Comparison of ENCODE assay signal across 11 cellular contexts in genomic region chr7:40437498-40437897, GRCh38.
DNase-seq lines count a peak whose midpoint lies in the region; ATAC-seq and TF ChIP-seq lines count a peak whose summit lies in the region.
"Had no signal": no experiment of that assay in that cellular context is flagged by ENCODE, and none has a peak within 500 bp of the region (broad histone marks: within the 10 kb centered on the region; RNA-seq: fewer than 3 reads in every experiment).

No MANE protein-coding gene starts in this region.

- 0% methylated on average over 1 of the region's 1 CpG for WGBS in mammary epithelial cell (ENCODE audit: low coverage, missing lambda C conversion rate)

- peaks cover 7 to 9% of the 10 kb centered on the region in 2 donors for H3K9me3 Mint-ChIP-seq in activated T-cell treated with anti-CD3 and anti-CD28 coated beads, Interleukin-2, amount 50 U/mL, for 72 hours

- no peak overlapping the region for H3K27ac Mint-ChIP-seq in activated T-cell treated with anti-CD3 and anti-CD28 coated beads, Interleukin-2, amount 50 U/mL, for 72 hours

- BruUV-seq in mammary epithelial cell (replicated peaks; lab: Mats Ljungman, UMichigan) (no TSS peak), OCI-LY7 (replicated peaks; lab: Mats Ljungman, UMichigan) (no TSS peak)

- intact Hi-C loops in mammary epithelial cell (cut with micrococcal nuclease) (no loop called here), left lung (cut with DNase I) (no loop called here), OCI-LY7 (cut with micrococcal nuclease; ENCODE audit: unreplicated experiment) (no loop called here)

- ATAC-seq in left lung = peak; percentile 36
- ATAC-seq in activated T-cell treated with anti-CD3 and anti-CD28 coated beads, Interleukin-2, amount 50 U/mL, for 72 hours (replicated peaks in 1 of 2) = no peak
- ATAC-seq in omental fat pad (ENCODE audit: low FRiP score) = no peak

- dilution Hi-C loops in mammary epithelial cell (cut with HindIII; ENCODE audit: low sequenced_read_pairs) = no loop called here

- DNase-seq in A172 (ENCODE audit: low spot score) = peak; percentile 99
- DNase-seq in HS-27A (ENCODE audit: low read depth) = peak; percentile 61
- peak; percentile 87 for DNase-seq in mammary epithelial cell
- DNase-seq in left lung = no peak
- DNase-seq in activated T-cell treated with anti-CD3 and anti-CD28 coated beads, Interleukin-2, amount 50 U/mL, for 72 hours = no peak
- DNase-seq in OCI-LY7 (ENCODE audit: low spot score) = no peak
- no peak for DNase-seq in NK-92 treated with Interleukin-12 subunit alpha and Interleukin-12 subunit beta, amount 100 ng/mL, for 24 hours (lab: John Stamatoyannopoulos, UW)
- DNase-seq in omental fat pad (ENCODE audit: low spot score) = no peak
- DNase-seq: effector memory CD4-positive, alpha-beta T cell; stimulated activated CD4-positive, alpha-beta T cell treated with anti-CD3 and anti-CD28 coated beads, Interleukin-4, amount 100 ng/mL, for 1 hour had no signal

- in situ Hi-C loops in mammary epithelial cell (cut with MboI; ENCODE audit: low sequenced_read_pairs in 2 of 2) = no loop called here

- POLR2A ChIA-PET in OCI-LY7 (lab: Charles Lee) = no interaction called here

- H3K27ac ChIP-seq in mammary epithelial cell (ENCODE audit: insufficient read depth, low read depth, low read length) (peak overlapping the region; percentile 50), left lung (no peak overlapping the region), OCI-LY7 (ENCODE audit: low read depth, low read length, poor library complexity, severe bottlenecking) (no peak overlapping the region)
- H3K27ac ChIP-seq: BLaER1 had no signal

- no peak overlapping the region for H3K4me3 ChIP-seq in mammary epithelial cell (replicated peaks in 1 of 3; ENCODE audit: insufficient read depth in 1 of 3, low read depth in 2 of 3, low read length in 3 of 3)
- H3K4me3 ChIP-seq in left lung = no peak overlapping the region
- no peak overlapping the region for H3K4me3 ChIP-seq in OCI-LY7 (ENCODE audit: low read depth, low read length, poor library complexity, severe bottlenecking)
- H3K4me3 ChIP-seq: BLaER1 had no signal

- H3K27me3 ChIP-seq in mammary epithelial cell (ENCODE audit: insufficient read depth, low read length) (no peaks in the 10 kb centered on the region), left lung (no peaks in the 10 kb centered on the region)
- H3K27me3 ChIP-seq: BLaER1 had no signal

- H3K36me3 Mint-ChIP-seq in activated T-cell treated with anti-CD3 and anti-CD28 coated beads, Interleukin-2, amount 50 U/mL, for 72 hours (ENCODE audit: insufficient read depth in 2 of 2) = peaks cover 0 to 3% of the 10 kb centered on the region in 2 donors

- peak overlapping the region; percentile 51 for H2AFZ ChIP-seq in mammary epithelial cell (ENCODE audit: low read depth, low read length)
- H2AFZ ChIP-seq in OCI-LY7 (ENCODE audit: low read length) = no peak overlapping the region

- CTCF ChIA-PET in mammary epithelial cell (lab: Charles Lee; ENCODE audit: low non-redundant PET) (no interaction called here), OCI-LY7 (lab: Charles Lee; ENCODE audit: unreplicated experiment) (no interaction called here)

- H3K36me3 ChIP-seq in mammary epithelial cell (ENCODE audit: insufficient read depth, low read length) = no peaks in the 10 kb centered on the region
- no peaks in the 10 kb centered on the region for H3K36me3 ChIP-seq in left lung
- H3K36me3 ChIP-seq in OCI-LY7 (ENCODE audit: insufficient read depth, low read length) = no peaks in the 10 kb centered on the region
- H3K36me3 ChIP-seq: BLaER1 had no signal

- H3K4me2 ChIP-seq in mammary epithelial cell (ENCODE audit: insufficient read depth, low read depth, low read length) (peak overlapping the region; percentile 50), OCI-LY7 (ENCODE audit: low read length) (no peak overlapping the region)
- H3K4me2 ChIP-seq: BLaER1 had no signal

- H3K4me1 Mint-ChIP-seq in activated T-cell treated with anti-CD3 and anti-CD28 coated beads, Interleukin-2, amount 50 U/mL, for 72 hours (ENCODE audit: low read depth) = no peaks in the 10 kb centered on the region

- TF ChIP-seq CTCF in mammary epithelial cell (conservative IDR thresholded peaks at IDR 0.05 in 1 of 2, IDR thresholded peaks at IDR 0.05 in 1 of 2; ENCODE audit: extremely low read depth in 1 of 2, insufficient read depth in 1 of 2, low read depth in 1 of 2, low read length in 2 of 2) = no peak
- no peak for TF ChIP-seq CTCF in left lung (IDR thresholded peaks at IDR 0.05)
- TF ChIP-seq CTCF in OCI-LY7 (conservative IDR thresholded peaks at IDR 0.05; ENCODE audit: low read length) = no peak
- TF ChIP-seq CTCF in omental fat pad (IDR thresholded peaks at IDR 0.05) = no peak

- H3K4me3 Mint-ChIP-seq in activated T-cell treated with anti-CD3 and anti-CD28 coated beads, Interleukin-2, amount 50 U/mL, for 72 hours = no peak overlapping the region

- H3K9me3 ChIP-seq in mammary epithelial cell (replicated peaks; ENCODE audit: insufficient read depth, low read length) = peaks cover 4% of the 10 kb centered on the region
- peaks cover 0 to 14% of the 10 kb centered on the region in 2 donors for H3K9me3 ChIP-seq in left lung
- H3K9me3 ChIP-seq in OCI-LY7 (ENCODE audit: low read length) = no peaks in the 10 kb centered on the region

- H3K4me1 ChIP-seq in mammary epithelial cell (ENCODE audit: insufficient read depth, low read length) (peaks cover 15% of the 10 kb centered on the region), left lung (no peaks in the 10 kb centered on the region), OCI-LY7 (ENCODE audit: insufficient read depth, low read length, poor library complexity, severe bottlenecking) (no peaks in the 10 kb centered on the region)
- H3K4me1 ChIP-seq: BLaER1 had no signal

- no peaks in the 10 kb centered on the region for H4K20me1 ChIP-seq in mammary epithelial cell (ENCODE audit: insufficient read depth, low read length)
- H4K20me1 ChIP-seq in OCI-LY7 (ENCODE audit: insufficient read depth, low read length) = no peaks in the 10 kb centered on the region
- H4K20me1 ChIP-seq: BLaER1 had no signal

- H3K79me2 ChIP-seq in mammary epithelial cell (ENCODE audit: insufficient read depth, low read length) (no peaks in the 10 kb centered on the region), OCI-LY7 (ENCODE audit: insufficient read depth, low read depth, low read length) (no peaks in the 10 kb centered on the region)

- H3K9me2 ChIP-seq in OCI-LY7 (ENCODE audit: insufficient read depth, low read length) = no peaks in the 10 kb centered on the region

- H3K27me3 Mint-ChIP-seq in activated T-cell treated with anti-CD3 and anti-CD28 coated beads, Interleukin-2, amount 50 U/mL, for 72 hours (ENCODE audit: low read depth) = no peaks in the 10 kb centered on the region

- H3K9ac ChIP-seq in mammary epithelial cell (ENCODE audit: insufficient read depth, low read length) = no peak overlapping the region
- H3K9ac ChIP-seq: BLaER1 had no signal

Comparison
In these comparisons a context has a peak if more than half of its experiments do, and no peak if none do; other contexts are left out.
1. DNase-seq: peak in A172 (single experiment), HS-27A (single experiment) and mammary epithelial cell (single experiment); none in left lung (0 of 2), activated T-cell treated with anti-CD3 and anti-CD28 coated beads, Interleukin-2, amount 50 U/mL, for 72 hours (0 of 2), OCI-LY7 (single experiment), NK-92 treated with Interleukin-12 subunit alpha and Interleukin-12 subunit beta, amount 100 ng/mL, for 24 hours (single experiment) and omental fat pad (single experiment).